Comparison of ENCODE assay signal across 8 cellular contexts in genomic region chr6:127515234-127515793, GRCh38. TPM values are rescaled to one million over a fixed set of nuclear protein-coding genes. Genes with fewer than 3 reads are reported as not detected.
DNase-seq lines count a peak whose midpoint lies in the region; ATAC-seq and TF ChIP-seq lines count a peak whose summit lies in the region.

No MANE protein-coding gene starts in this region.

- H4K20me1 ChIP-seq in osteoblast (ENCODE audit: insufficient read depth, low read length) = no peaks in the 10 kb centered on the region

- no peaks in the 10 kb centered on the region for H3K36me3 ChIP-seq in CD8-positive, alpha-beta T cell (ENCODE audit: insufficient read depth, low read length)
- H3K36me3 ChIP-seq in gastroesophageal sphincter (peaks cover 0 to 8% of the 10 kb centered on the region in 2 donors), osteoblast (ENCODE audit: insufficient read depth, low read length) (peaks cover 5% of the 10 kb centered on the region)

- no peak overlapping the region for H3K27ac ChIP-seq in CD8-positive, alpha-beta T cell (ENCODE audit: low read depth, low read length)
- H3K27ac ChIP-seq in gastroesophageal sphincter (peak overlapping the region in 3 of 4 donors; percentile 41 to 76 (median 69)), osteoblast (ENCODE audit: low read depth, low read length) (peak overlapping the region; percentile 38)

- peak overlapping the region; percentile 65 for H3K4me3 ChIP-seq in CD8-positive, alpha-beta T cell (ENCODE audit: low read depth, low read length)
- H3K4me3 ChIP-seq in Jurkat, Clone E6-1 (ENCODE audit: low read length) = peak overlapping the region; percentile 70
- H3K4me3 ChIP-seq in gastroesophageal sphincter (peak overlapping the region; percentile 87 to 92), osteoblast (ENCODE audit: insufficient read depth, low read length) (peak overlapping the region; percentile 79)

- peak overlapping the region; percentile 60 for H3K27ac Mint-ChIP-seq in CD8-positive, alpha-beta T cell
- H3K27ac Mint-ChIP-seq in activated T-helper 1 cell treated with anti-CD3 and anti-CD28 coated beads, Interleukin-12 subunit alpha, Interleukin-12 subunit beta, Interleukin-2, Interleukin-4 antibody, amounts not matched to agents 30 ng/mL and 10 ng/mL and 1 ng/mL, durations not matched to agents 14 hours and 24 hours and 36 hours = peak overlapping the region; percentile 74

- no peak for TF ChIP-seq CTCF in CD8-positive, alpha-beta T cell (IDR thresholded peaks at IDR 0.05)
- TF ChIP-seq CTCF in gastroesophageal sphincter (IDR thresholded peaks at IDR 0.05) (no peak), osteoblast (IDR thresholded peaks at IDR 0.05; ENCODE audit: extremely low read depth, low read depth, low read length) (no peak)

- no peaks in the 10 kb centered on the region for H3K36me3 Mint-ChIP-seq in CD8-positive, alpha-beta T cell
- H3K36me3 Mint-ChIP-seq in activated T-helper 1 cell treated with anti-CD3 and anti-CD28 coated beads, Interleukin-12 subunit alpha, Interleukin-12 subunit beta, Interleukin-2, Interleukin-4 antibody, amounts not matched to agents 30 ng/mL and 10 ng/mL and 1 ng/mL, durations not matched to agents 14 hours and 24 hours and 36 hours (ENCODE audit: low read depth) = peaks cover 16% of the 10 kb centered on the region

- peaks cover 30% of the 10 kb centered on the region for H3K4me1 Mint-ChIP-seq in CD8-positive, alpha-beta T cell (ENCODE audit: low read depth)
- H3K4me1 Mint-ChIP-seq in activated T-helper 1 cell treated with anti-CD3 and anti-CD28 coated beads, Interleukin-12 subunit alpha, Interleukin-12 subunit beta, Interleukin-2, Interleukin-4 antibody, amounts not matched to agents 30 ng/mL and 10 ng/mL and 1 ng/mL, durations not matched to agents 14 hours and 24 hours and 36 hours (ENCODE audit: low read depth) = peaks cover 54% of the 10 kb centered on the region

- peak overlapping the region; percentile 93 for H2AFZ ChIP-seq in osteoblast (ENCODE audit: low read length)

- H3K79me2 ChIP-seq in osteoblast (ENCODE audit: insufficient read depth, low read length) = no peaks in the 10 kb centered on the region

- H3K27me3 ChIP-seq in CD8-positive, alpha-beta T cell (ENCODE audit: insufficient read depth, low read length) = peaks cover 22% of the 10 kb centered on the region
- H3K27me3 ChIP-seq in gastroesophageal sphincter (peaks cover 40% of the 10 kb centered on the region), osteoblast (ENCODE audit: insufficient read depth, low read length) (peaks cover 3% of the 10 kb centered on the region)

- TF ChIP-seq POLR2A in gastroesophageal sphincter (IDR thresholded peaks at IDR 0.05) = no peak

- peak in 4 of 7 experiments; percentile 16 to 53 (median 28) for DNase-seq in CD8-positive, alpha-beta T cell
- DNase-seq in Jurkat, Clone E6-1 (ENCODE audit: low read depth, low spot score) = peak; percentile 22
- no peak for DNase-seq in activated T-helper 1 cell treated with anti-CD3 and anti-CD28 coated beads, Interleukin-12 subunit alpha, Interleukin-12 subunit beta, Interleukin-2, Interleukin-4 antibody, amounts not matched to agents 30 ng/mL and 10 ng/mL and 1 ng/mL, durations not matched to agents 14 hours and 24 hours and 36 hours (ENCODE audit: low spot score)
- peak; percentile 68 for DNase-seq in osteoblast (ENCODE audit: insufficient read length, low spot score, missing footprints)
- DNase-seq in stimulated activated CD8-positive, alpha-beta memory T cell treated with anti-CD3 and anti-CD28 coated beads, Interleukin-4, amount 100 ng/mL, for 48 hours = no peak
- no peak for DNase-seq in RKO (ENCODE audit: low spot score)

- WGBS in gastroesophageal sphincter (ENCODE audit: low coverage in 1 of 2), 2 donors = 4% methylated on average over 6 to 10 of the region's 38 CpGs

- peak; percentile 19 for ATAC-seq in CD8-positive, alpha-beta T cell
- ATAC-seq in GM19324 (IDR thresholded peaks at IDR 0.05; ENCODE audit: low FRiP score, unreplicated experiment) = peak; percentile 24
- peak; percentile 17 for ATAC-seq in gastroesophageal sphincter

- no peaks in the 10 kb centered on the region for H3K9me3 ChIP-seq in CD8-positive, alpha-beta T cell (ENCODE audit: low read length)
- H3K9me3 ChIP-seq in gastroesophageal sphincter (no peaks in the 10 kb centered on the region), osteoblast (ENCODE audit: low read depth, low read length) (no peaks in the 10 kb centered on the region)

- no peaks in the 10 kb centered on the region for H3K9me3 Mint-ChIP-seq in CD8-positive, alpha-beta T cell
- H3K9me3 Mint-ChIP-seq in activated T-helper 1 cell treated with anti-CD3 and anti-CD28 coated beads, Interleukin-12 subunit alpha, Interleukin-12 subunit beta, Interleukin-2, Interleukin-4 antibody, amounts not matched to agents 30 ng/mL and 10 ng/mL and 1 ng/mL, durations not matched to agents 14 hours and 24 hours and 36 hours = no peaks in the 10 kb centered on the region

- H3K4me1 ChIP-seq in CD8-positive, alpha-beta T cell (ENCODE audit: insufficient read depth, low read length) = peaks cover 30% of the 10 kb centered on the region
- H3K4me1 ChIP-seq in gastroesophageal sphincter (peaks cover 0 to 46% (median 24%) of the 10 kb centered on the region in 3 donors), osteoblast (ENCODE audit: insufficient read depth, low read length) (peaks cover 14% of the 10 kb centered on the region)

- CTCF ChIA-PET in CD8-positive, alpha-beta T cell (lab: Charles Lee) = interaction anchor here (0.6 to 2.5 kb wide), 4 partner anchors 15 to 1077 kb away, joined by 3 to 8 read pairs (median 4); no protein-coding TSS in a partner anchor

- no peak for TF ChIP-seq EP300 in gastroesophageal sphincter (IDR thresholded peaks at IDR 0.05)

- peak overlapping the region; percentile 97 for H3K4me2 ChIP-seq in osteoblast (ENCODE audit: insufficient read depth, low read length)

- POLR2A ChIA-PET in CD8-positive, alpha-beta T cell (lab: Charles Lee) = interaction anchor here (1.0 kb wide), 1 partner anchor 25 kb away, joined by 3 read pairs; no protein-coding TSS in a partner anchor

- H3K27me3 Mint-ChIP-seq in CD8-positive, alpha-beta T cell (ENCODE audit: low read depth) = peaks cover 28% of the 10 kb centered on the region
- H3K27me3 Mint-ChIP-seq in activated T-helper 1 cell treated with anti-CD3 and anti-CD28 coated beads, Interleukin-12 subunit alpha, Interleukin-12 subunit beta, Interleukin-2, Interleukin-4 antibody, amounts not matched to agents 30 ng/mL and 10 ng/mL and 1 ng/mL, durations not matched to agents 14 hours and 24 hours and 36 hours (ENCODE audit: insufficient read depth) = peaks cover 13% of the 10 kb centered on the region

- peak overlapping the region; percentile 86 for H3K4me3 Mint-ChIP-seq in CD8-positive, alpha-beta T cell
- H3K4me3 Mint-ChIP-seq in activated T-helper 1 cell treated with anti-CD3 and anti-CD28 coated beads, Interleukin-12 subunit alpha, Interleukin-12 subunit beta, Interleukin-2, Interleukin-4 antibody, amounts not matched to agents 30 ng/mL and 10 ng/mL and 1 ng/mL, durations not matched to agents 14 hours and 24 hours and 36 hours = peak overlapping the region; percentile 90

- intact Hi-C loops in CD8-positive, alpha-beta T cell (cut with DNase I, micrococcal nuclease) = loop anchor here (5.0 to 10.0 kb wide), 4 partner anchors 173 to 1173 kb away; partner anchors contain the start of genes PTPRK (in 2 of the 2), CENPW (in 1 of the 2), ECHDC1 (in 1 of the 2) and RNF146 (in 1 of the 2)
- intact Hi-C loops in activated T-helper 1 cell treated with anti-CD3 and anti-CD28 coated beads, Interleukin-12 subunit alpha, Interleukin-12 subunit beta, Interleukin-2, Interleukin-4 antibody, amounts not matched to agents 30 ng/mL and 10 ng/mL and 1 ng/mL, durations not matched to agents 14 hours and 24 hours and 36 hours (cut with micrococcal nuclease) = loop anchor here (5.0 to 10.0 kb wide), 2 partner anchors 377 to 1721 kb away; partner anchors contain the start of gene NCOA7

RNA-seq across cellular contexts. Expression of gene KIAA0408, which starts 56.1 kb away (rescaled TPM):
- under 1 TPM; 0.25 to 0.46 TPM for total RNA-seq in CD8-positive, alpha-beta T cell
- polyA plus RNA-seq in Jurkat, Clone E6-1 (2012; ENCODE audit: insufficient read depth, insufficient read length) = 2.4 TPM
- total RNA-seq in activated T-helper 1 cell treated with anti-CD3 and anti-CD28 coated beads, Interleukin-12 subunit alpha, Interleukin-12 subunit beta, Interleukin-2, Interleukin-4 antibody, amounts not matched to agents 30 ng/mL and 10 ng/mL and 1 ng/mL, durations not matched to agents 14 hours and 24 hours and 36 hours = 14.7 and 16.9 TPM in 2 replicates
- total RNA-seq in gastroesophageal sphincter (10 to 100 TPM; 25.2 to 83.3 (median 47.8) TPM), osteoblast (1.8 and 2.5 TPM in 2 replicates)

Comparison
In these comparisons a context has a peak if more than half of its experiments do, and no peak if none do; other contexts are left out.
1. DNase-seq: peak in CD8-positive, alpha-beta T cell (4 of 7), Jurkat, Clone E6-1 (single experiment) and osteoblast (single experiment); none in activated T-helper 1 cell treated with anti-CD3 and anti-CD28 coated beads, Interleukin-12 subunit alpha, Interleukin-12 subunit beta, Interleukin-2, Interleukin-4 antibody, amounts not matched to agents 30 ng/mL and 10 ng/mL and 1 ng/mL, durations not matched to agents 14 hours and 24 hours and 36 hours (single experiment), stimulated activated CD8-positive, alpha-beta memory T cell treated with anti-CD3 and anti-CD28 coated beads, Interleukin-4, amount 100 ng/mL, for 48 hours (single experiment) and RKO (single experiment).
2. Peak in every context shown above with its lines, with median percentiles within 50 percentile points of each other: ATAC-seq and H3K4me3 ChIP-seq.